ENCODE assay signal across 1 cellular context in genomic region chr19:12140545-12141404, GRCh38.
TF ChIP-seq lines count a peak whose summit lies in the region.

No MANE protein-coding gene starts in this region.

TF ChIP-seq in HepG2, 621 proteins besides CTCF, POLR2A, EP300 and RAD21 (continued from another document and continues in another):
- TF ChIP-seq HBP1 (CRISPR knock-in tag; IDR thresholded peaks at IDR 0.05; ENCODE audit: low read depth) (no peak; the same call in 1 of the 2 replicates), SALL1 (CRISPR knock-in tag; IDR thresholded peaks at IDR 0.05) (peak; percentile 49; the same call in 1 of the 2 replicates), GATAD1 (CRISPR knock-in tag; IDR thresholded peaks at IDR 0.05) (peak; percentile 44; the same call in 1 of the 2 replicates), ZBTB26 (CRISPR knock-in tag; IDR thresholded peaks at IDR 0.05; ENCODE audit: borderline replicate concordance) (peak; percentile 12; the same call in 1 of the 2 replicates), NR3C1 (CRISPR knock-in tag; IDR thresholded peaks at IDR 0.05) (no peak), ATRX (CRISPR knock-in tag; IDR thresholded peaks at IDR 0.05; ENCODE audit: borderline replicate concordance) (no peak), SP4 (CRISPR knock-in tag; IDR thresholded peaks at IDR 0.05) (no peak), ZSCAN29 (CRISPR knock-in tag; conservative IDR thresholded peaks at IDR 0.05) (no peak), KLF11 (CRISPR knock-in tag; IDR thresholded peaks at IDR 0.05) (no peak), TARDBP (CRISPR knock-in tag; IDR thresholded peaks at IDR 0.05) (peak; percentile 60; the same call in 1 of the 2 replicates), ZNF75D (CRISPR knock-in tag; IDR thresholded peaks at IDR 0.05; ENCODE audit: borderline replicate concordance) (no peak), FOXA3 (CRISPR knock-in tag; IDR thresholded peaks at IDR 0.05) (0 out of 2 replicates have a peak, but pooled peaks have one; percentile 6), ZNF350 (CRISPR knock-in tag; IDR thresholded peaks at IDR 0.05; ENCODE audit: borderline replicate concordance, low read depth) (no peak), ZKSCAN5 (CRISPR knock-in tag; IDR thresholded peaks at IDR 0.05) (no peak), MBD4 (IDR thresholded peaks at IDR 0.05; ENCODE audit: borderline replicate concordance, low read length) (no peak), NONO (IDR thresholded peaks at IDR 0.05) (no peak), NONO (CRISPR knock-in tag; conservative IDR thresholded peaks at IDR 0.05) (0 out of 2 replicates have a peak, but pooled peaks have one; percentile 15), MED8 (CRISPR knock-in tag; IDR thresholded peaks at IDR 0.05; ENCODE audit: insufficient replicate concordance) (no peak), DR1 (CRISPR knock-in tag; IDR thresholded peaks at IDR 0.05) (no peak), NFKB2 (CRISPR knock-in tag; IDR thresholded peaks at IDR 0.05; ENCODE audit: borderline replicate concordance) (peak; percentile 65; the same call in 1 of the 2 replicates), FOXP1 (IDR thresholded peaks at IDR 0.05) (no peak), FOXP1 (CRISPR knock-in tag; IDR thresholded peaks at IDR 0.05) (no peak), ZNF354B (CRISPR knock-in tag; IDR thresholded peaks at IDR 0.05) (no peak), TBL1XR1 (IDR thresholded peaks at IDR 0.05; ENCODE audit: borderline replicate concordance, low read length, partially characterized antibody) (no peak), IRF2 (CRISPR knock-in tag; IDR thresholded peaks at IDR 0.05) (peak; percentile 72), ZNF292 (CRISPR knock-in tag; IDR thresholded peaks at IDR 0.05; ENCODE audit: borderline replicate concordance, low read depth) (peak; percentile 68; the same call in 1 of the 2 replicates), TRIM24 (CRISPR knock-in tag; IDR thresholded peaks at IDR 0.05) (no peak), MTERF4 (CRISPR knock-in tag; IDR thresholded peaks at IDR 0.05) (peak; percentile 68; the same call in 1 of the 2 replicates), FOXO1 (CRISPR knock-in tag; IDR thresholded peaks at IDR 0.05) (0 out of 2 replicates have a peak, but pooled peaks have one; percentile 32), SNAPC5 (CRISPR knock-in tag; IDR thresholded peaks at IDR 0.05; ENCODE audit: borderline replicate concordance) (no peak), ZNF652 (CRISPR knock-in tag; IDR thresholded peaks at IDR 0.05; ENCODE audit: borderline replicate concordance, low read depth) (no peak), RAD51 (IDR thresholded peaks at IDR 0.05; ENCODE audit: borderline replicate concordance) (no peak), CENPX (CRISPR knock-in tag; IDR thresholded peaks at IDR 0.05) (no peak), ZNF446 (CRISPR knock-in tag; IDR thresholded peaks at IDR 0.05) (no peak), ZNF260 (CRISPR knock-in tag; IDR thresholded peaks at IDR 0.05; ENCODE audit: borderline replicate concordance, low read depth) (no peak), KDM5B (CRISPR knock-in tag; IDR thresholded peaks at IDR 0.05; ENCODE audit: borderline replicate concordance) (0 out of 2 replicates have a peak, but pooled peaks have one; percentile 29), ZNF362 (CRISPR knock-in tag; IDR thresholded peaks at IDR 0.05; ENCODE audit: borderline replicate concordance) (0 out of 2 replicates have a peak, but pooled peaks have one; percentile 27), MED13 (CRISPR knock-in tag; IDR thresholded peaks at IDR 0.05) (no peak), GATA4 (IDR thresholded peaks at IDR 0.05; ENCODE audit: borderline replicate concordance, low read depth) (no peak), SAP130 (CRISPR knock-in tag; IDR thresholded peaks at IDR 0.05; ENCODE audit: low read depth) (peak; percentile 75), PRDM15 (CRISPR knock-in tag; IDR thresholded peaks at IDR 0.05) (peak; percentile 42; the same call in 1 of the 2 replicates), ETV5 (CRISPR knock-in tag; IDR thresholded peaks at IDR 0.05; ENCODE audit: borderline replicate concordance) (peak; percentile 42; the same call in 1 of the 2 replicates), CAMTA2 (CRISPR knock-in tag; IDR thresholded peaks at IDR 0.05; ENCODE audit: borderline replicate concordance) (no peak), XRCC5 (optimal IDR thresholded peaks at IDR 0.05; ENCODE audit: low read length) (peak; percentile 58), ZNF143 (CRISPR knock-in tag; IDR thresholded peaks at IDR 0.05) (no peak), ZMYM4 (CRISPR knock-in tag; IDR thresholded peaks at IDR 0.05) (no peak), ATM (IDR thresholded peaks at IDR 0.05; ENCODE audit: borderline replicate concordance) (no peak)
- TF ChIP-seq, protein P1, sequence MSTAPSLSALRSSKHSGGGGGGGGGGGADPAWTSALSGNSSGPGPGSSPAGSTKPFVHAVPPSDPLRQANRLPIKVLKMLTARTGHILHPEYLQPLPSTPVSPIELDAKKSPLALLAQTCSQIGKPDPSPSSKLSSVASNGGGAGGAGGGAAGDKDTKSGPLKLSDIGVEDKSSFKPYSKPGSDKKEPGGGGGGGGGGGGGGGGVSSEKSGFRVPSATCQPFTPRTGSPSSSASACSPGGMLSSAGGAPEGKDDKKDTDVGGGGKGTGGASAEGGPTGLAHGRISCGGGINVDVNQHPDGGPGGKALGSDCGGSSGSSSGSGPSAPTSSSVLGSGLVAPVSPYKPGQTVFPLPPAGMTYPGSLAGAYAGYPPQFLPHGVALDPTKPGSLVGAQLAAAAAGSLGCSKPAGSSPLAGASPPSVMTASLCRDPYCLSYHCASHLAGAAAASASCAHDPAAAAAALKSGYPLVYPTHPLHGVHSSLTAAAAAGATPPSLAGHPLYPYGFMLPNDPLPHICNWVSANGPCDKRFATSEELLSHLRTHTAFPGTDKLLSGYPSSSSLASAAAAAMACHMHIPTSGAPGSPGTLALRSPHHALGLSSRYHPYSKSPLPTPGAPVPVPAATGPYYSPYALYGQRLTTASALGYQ (CRISPR knock-in tag; IDR thresholded peaks at IDR 0.05), result no peak
- TF ChIP-seq, protein P2, sequence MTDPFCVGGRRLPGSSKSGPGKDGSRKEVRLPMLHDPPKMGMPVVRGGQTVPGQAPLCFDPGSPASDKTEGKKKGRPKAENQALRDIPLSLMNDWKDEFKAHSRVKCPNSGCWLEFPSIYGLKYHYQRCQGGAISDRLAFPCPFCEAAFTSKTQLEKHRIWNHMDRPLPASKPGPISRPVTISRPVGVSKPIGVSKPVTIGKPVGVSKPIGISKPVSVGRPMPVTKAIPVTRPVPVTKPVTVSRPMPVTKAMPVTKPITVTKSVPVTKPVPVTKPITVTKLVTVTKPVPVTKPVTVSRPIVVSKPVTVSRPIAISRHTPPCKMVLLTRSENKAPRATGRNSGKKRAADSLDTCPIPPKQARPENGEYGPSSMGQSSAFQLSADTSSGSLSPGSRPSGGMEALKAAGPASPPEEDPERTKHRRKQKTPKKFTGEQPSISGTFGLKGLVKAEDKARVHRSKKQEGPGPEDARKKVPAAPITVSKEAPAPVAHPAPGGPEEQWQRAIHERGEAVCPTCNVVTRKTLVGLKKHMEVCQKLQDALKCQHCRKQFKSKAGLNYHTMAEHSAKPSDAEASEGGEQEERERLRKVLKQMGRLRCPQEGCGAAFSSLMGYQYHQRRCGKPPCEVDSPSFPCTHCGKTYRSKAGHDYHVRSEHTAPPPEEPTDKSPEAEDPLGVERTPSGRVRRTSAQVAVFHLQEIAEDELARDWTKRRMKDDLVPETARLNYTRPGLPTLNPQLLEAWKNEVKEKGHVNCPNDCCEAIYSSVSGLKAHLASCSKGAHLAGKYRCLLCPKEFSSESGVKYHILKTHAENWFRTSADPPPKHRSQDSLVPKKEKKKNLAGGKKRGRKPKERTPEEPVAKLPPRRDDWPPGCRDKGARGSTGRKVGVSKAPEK (CRISPR knock-in tag; IDR thresholded peaks at IDR 0.05; ENCODE audit: borderline replicate concordance), result no peak
- TF ChIP-seq, protein P3, sequence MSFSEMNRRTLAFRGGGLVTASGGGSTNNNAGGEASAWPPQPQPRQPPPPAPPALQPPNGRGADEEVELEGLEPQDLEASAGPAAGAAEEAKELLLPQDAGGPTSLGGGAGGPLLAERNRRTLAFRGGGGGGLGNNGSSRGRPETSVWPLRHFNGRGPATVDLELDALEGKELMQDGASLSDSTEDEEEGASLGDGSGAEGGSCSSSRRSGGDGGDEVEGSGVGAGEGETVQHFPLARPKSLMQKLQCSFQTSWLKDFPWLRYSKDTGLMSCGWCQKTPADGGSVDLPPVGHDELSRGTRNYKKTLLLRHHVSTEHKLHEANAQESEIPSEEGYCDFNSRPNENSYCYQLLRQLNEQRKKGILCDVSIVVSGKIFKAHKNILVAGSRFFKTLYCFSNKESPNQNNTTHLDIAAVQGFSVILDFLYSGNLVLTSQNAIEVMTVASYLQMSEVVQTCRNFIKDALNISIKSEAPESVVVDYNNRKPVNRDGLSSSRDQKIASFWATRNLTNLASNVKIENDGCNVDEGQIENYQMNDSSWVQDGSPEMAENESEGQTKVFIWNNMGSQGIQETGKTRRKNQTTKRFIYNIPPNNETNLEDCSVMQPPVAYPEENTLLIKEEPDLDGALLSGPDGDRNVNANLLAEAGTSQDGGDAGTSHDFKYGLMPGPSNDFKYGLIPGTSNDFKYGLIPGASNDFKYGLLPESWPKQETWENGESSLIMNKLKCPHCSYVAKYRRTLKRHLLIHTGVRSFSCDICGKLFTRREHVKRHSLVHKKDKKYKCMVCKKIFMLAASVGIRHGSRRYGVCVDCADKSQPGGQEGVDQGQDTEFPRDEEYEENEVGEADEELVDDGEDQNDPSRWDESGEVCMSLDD (CRISPR knock-in tag; IDR thresholded peaks at IDR 0.05; ENCODE audit: borderline replicate concordance), result no peak
- TF ChIP-seq, protein P4, sequence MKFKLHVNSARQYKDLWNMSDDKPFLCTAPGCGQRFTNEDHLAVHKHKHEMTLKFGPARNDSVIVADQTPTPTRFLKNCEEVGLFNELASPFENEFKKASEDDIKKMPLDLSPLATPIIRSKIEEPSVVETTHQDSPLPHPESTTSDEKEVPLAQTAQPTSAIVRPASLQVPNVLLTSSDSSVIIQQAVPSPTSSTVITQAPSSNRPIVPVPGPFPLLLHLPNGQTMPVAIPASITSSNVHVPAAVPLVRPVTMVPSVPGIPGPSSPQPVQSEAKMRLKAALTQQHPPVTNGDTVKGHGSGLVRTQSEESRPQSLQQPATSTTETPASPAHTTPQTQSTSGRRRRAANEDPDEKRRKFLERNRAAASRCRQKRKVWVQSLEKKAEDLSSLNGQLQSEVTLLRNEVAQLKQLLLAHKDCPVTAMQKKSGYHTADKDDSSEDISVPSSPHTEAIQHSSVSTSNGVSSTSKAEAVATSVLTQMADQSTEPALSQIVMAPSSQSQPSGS (CRISPR knock-in tag; IDR thresholded peaks at IDR 0.05), result no peak
